1 cellular context compared by ENCODE assay signal in the genomic region with DNA sequence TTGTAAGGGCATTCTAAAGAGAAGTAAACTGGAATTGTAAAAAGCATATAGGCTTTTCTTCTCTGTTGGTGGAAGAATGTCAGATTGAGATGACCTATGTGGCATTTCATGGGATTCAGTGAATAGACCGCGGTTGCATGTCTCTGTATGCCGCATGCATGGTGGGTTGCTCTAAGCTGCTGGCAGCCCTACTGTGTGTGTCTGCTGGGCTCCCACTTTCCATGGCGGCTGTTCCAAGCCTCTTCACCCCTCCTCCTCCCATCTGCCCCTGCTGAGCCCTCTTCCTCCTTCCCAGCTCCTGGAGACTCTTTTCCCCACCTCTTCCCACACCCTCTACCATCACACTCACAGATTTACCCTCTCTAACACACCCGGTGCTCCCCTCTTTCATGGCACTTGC.
TF ChIP-seq lines count a peak whose summit lies in the region.

No MANE protein-coding gene starts in this region.

TF ChIP-seq in IMR-90, 13 proteins besides CTCF, POLR2A, EP300 and RAD21 (continued from another document):
- no peak for TF ChIP-seq MAZ (IDR thresholded peaks at IDR 0.05; ENCODE audit: borderline replicate concordance, low read depth, low read length)
- no peak for TF ChIP-seq FOS (IDR thresholded peaks at IDR 0.05; ENCODE audit: low read depth, low read length)
- no peak for TF ChIP-seq CEBPB (IDR thresholded peaks at IDR 0.05; ENCODE audit: low read depth, low read length)
- TF ChIP-seq BHLHE40 (IDR thresholded peaks at IDR 0.05; ENCODE audit: low read depth, low read length) = no peak
- TF ChIP-seq, protein P1, sequence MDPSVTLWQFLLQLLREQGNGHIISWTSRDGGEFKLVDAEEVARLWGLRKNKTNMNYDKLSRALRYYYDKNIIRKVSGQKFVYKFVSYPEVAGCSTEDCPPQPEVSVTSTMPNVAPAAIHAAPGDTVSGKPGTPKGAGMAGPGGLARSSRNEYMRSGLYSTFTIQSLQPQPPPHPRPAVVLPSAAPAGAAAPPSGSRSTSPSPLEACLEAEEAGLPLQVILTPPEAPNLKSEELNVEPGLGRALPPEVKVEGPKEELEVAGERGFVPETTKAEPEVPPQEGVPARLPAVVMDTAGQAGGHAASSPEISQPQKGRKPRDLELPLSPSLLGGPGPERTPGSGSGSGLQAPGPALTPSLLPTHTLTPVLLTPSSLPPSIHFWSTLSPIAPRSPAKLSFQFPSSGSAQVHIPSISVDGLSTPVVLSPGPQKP (IDR thresholded peaks at IDR 0.05; ENCODE audit: borderline replicate concordance, low read depth, low read length) = no peak
- TF ChIP-seq, protein P2, sequence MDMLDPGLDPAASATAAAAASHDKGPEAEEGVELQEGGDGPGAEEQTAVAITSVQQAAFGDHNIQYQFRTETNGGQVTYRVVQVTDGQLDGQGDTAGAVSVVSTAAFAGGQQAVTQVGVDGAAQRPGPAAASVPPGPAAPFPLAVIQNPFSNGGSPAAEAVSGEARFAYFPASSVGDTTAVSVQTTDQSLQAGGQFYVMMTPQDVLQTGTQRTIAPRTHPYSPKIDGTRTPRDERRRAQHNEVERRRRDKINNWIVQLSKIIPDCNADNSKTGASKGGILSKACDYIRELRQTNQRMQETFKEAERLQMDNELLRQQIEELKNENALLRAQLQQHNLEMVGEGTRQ (IDR thresholded peaks at IDR 0.05; ENCODE audit: low read depth, low read length) = no peak
TF ChIP-seq in IMR-90: peak in this region for 0.
